1 cellular context compared by ENCODE assay signal in the genomic region with DNA sequence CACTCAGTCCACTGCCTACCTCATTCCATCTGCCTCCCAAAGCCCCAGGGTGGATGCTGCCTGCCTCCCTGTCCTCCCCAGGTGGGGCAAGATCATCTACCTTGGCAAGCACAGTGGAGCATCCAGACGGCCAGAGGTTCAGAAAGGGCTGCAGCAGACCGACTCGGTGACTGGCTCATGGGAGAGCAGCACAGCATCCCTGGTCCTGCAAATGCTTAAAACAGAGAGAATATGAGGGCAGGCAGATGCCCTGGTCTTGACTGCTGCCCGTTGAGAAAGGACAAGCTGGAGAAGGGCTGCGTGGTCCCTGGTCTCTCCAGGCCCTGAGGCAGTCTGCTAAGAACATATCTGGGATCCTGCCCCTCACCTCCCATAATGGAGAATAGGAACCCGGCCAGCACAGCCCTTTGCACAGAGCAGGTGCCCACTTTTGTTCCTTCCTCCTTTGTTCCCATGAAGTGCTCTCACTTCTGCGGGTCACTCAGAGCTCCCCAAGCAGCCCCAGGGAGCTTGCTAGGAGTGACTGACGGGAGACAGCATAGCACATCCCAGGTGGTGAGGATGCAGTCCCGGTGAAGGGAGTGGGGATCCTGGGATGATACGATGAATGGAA.
TF ChIP-seq lines count a peak whose summit lies in the region.

No MANE protein-coding gene starts in this region.

TF ChIP-seq in HepG2, 621 proteins besides CTCF, POLR2A, EP300 and RAD21:
- TF ChIP-seq, protein P1, sequence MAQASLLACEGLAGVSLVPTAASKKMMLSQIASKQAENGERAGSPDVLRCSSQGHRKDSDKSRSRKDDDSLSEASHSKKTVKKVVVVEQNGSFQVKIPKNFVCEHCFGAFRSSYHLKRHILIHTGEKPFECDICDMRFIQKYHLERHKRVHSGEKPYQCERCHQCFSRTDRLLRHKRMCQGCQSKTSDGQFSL (CRISPR knock-in tag; IDR thresholded peaks at IDR 0.05), result no peak
TF ChIP-seq in HepG2: peak in this region for 0.
